Comparison of ENCODE assay signal across 21 cellular contexts in genomic region chr20:9059931-9060330, GRCh38. TPM values are rescaled to one million over a fixed set of nuclear protein-coding genes. Genes with fewer than 3 reads are reported as not detected.
DNase-seq lines count a peak whose midpoint lies in the region; ATAC-seq, FAIRE-seq and TF ChIP-seq lines count a peak whose summit lies in the region.
"Had no signal": no experiment of that assay in that cellular context is flagged by ENCODE, and none has a peak within 500 bp of the region (broad histone marks: within the 10 kb centered on the region; RNA-seq: fewer than 3 reads in every experiment).

No MANE protein-coding gene starts in this region.

- no peak for FAIRE-seq in astrocyte (lab: Jason Lieb, UNC)

- peak; percentile 53; the same call in 1 of the 2 replicates for TF ChIP-seq EP300 in Ishikawa (IDR thresholded peaks at IDR 0.05; ENCODE audit: borderline replicate concordance)

- H3K4me2 ChIP-seq in astrocyte (ENCODE audit: low read length) = peak overlapping the region; percentile 3

- H3K27ac ChIP-seq in astrocyte (ENCODE audit: low read depth, low read length) (no peak overlapping the region), left lung (no peak overlapping the region)
- H3K27ac ChIP-seq: cardiac muscle cell, lower lobe of right lung, neutrophil, Peyer's patch, suprapubic skin, uterus had no signal

- no peaks in the 10 kb centered on the region for H3K79me2 ChIP-seq in astrocyte (ENCODE audit: insufficient read depth, low read length)

- no peak for TF ChIP-seq RAD21 in Ishikawa (IDR thresholded peaks at IDR 0.05; ENCODE audit: low read depth)

- H3K27ac Mint-ChIP-seq in astrocyte (ENCODE audit: unreplicated experiment) = peak overlapping the region; percentile 27
- H3K27ac Mint-ChIP-seq: activated CD4-positive, alpha-beta T cell treated with anti-CD3 and anti-CD28 coated beads for 36 hours; activated naive CD8-positive, alpha-beta T cell; activated T-helper 1 cell treated with anti-CD3 and anti-CD28 coated beads, Interleukin-12 subunit alpha, Interleukin-12 subunit beta, Interleukin-2, Interleukin-4 antibody, amounts not matched to agents 30 ng/mL and 10 ng/mL and 1 ng/mL, durations not matched to agents 14 hours and 24 hours and 36 hours had no signal

- in situ Hi-C loops in Caki2 (cut with HindIII; ENCODE audit: low pct_unique_long_range_greater_than_20kb, low sequenced_read_pairs) = no loop called here

- no peak overlapping the region for H3K4me3 ChIP-seq in astrocyte (ENCODE audit: insufficient read depth, low read depth, low read length)
- H3K4me3 ChIP-seq in foreskin fibroblast (ENCODE audit: low read depth in 1 of 2, low read length in 2 of 2) = no peak overlapping the region
- no peak overlapping the region for H3K4me3 ChIP-seq in left lung
- H3K4me3 ChIP-seq: cardiac muscle cell, lower lobe of right lung, Peyer's patch, suprapubic skin, uterus had no signal

- no peak overlapping the region for H3K4me3 Mint-ChIP-seq in astrocyte (ENCODE audit: unreplicated experiment)
- H3K4me3 Mint-ChIP-seq: activated CD4-positive, alpha-beta T cell treated with anti-CD3 and anti-CD28 coated beads for 36 hours; activated naive CD8-positive, alpha-beta T cell; activated T-helper 1 cell treated with anti-CD3 and anti-CD28 coated beads, Interleukin-12 subunit alpha, Interleukin-12 subunit beta, Interleukin-2, Interleukin-4 antibody, amounts not matched to agents 30 ng/mL and 10 ng/mL and 1 ng/mL, durations not matched to agents 14 hours and 24 hours and 36 hours had no signal

- DNase-seq in Caki2 (ENCODE audit: low read depth) (peak; percentile 80), astrocyte (ENCODE audit: low read depth) (peak; percentile 78), foreskin fibroblast (peak; percentile 50 to 71), left lung (no peak), 8988T (no peak)
- no peak for DNase-seq in stimulated activated CD4-positive, alpha-beta T cell treated with anti-CD3 and anti-CD28 coated beads, Interleukin-4, amount 100 ng/mL, for 1 hour
- DNase-seq: activated CD4-positive, alpha-beta T cell treated with anti-CD3 and anti-CD28 coated beads for 36 hours; dermis blood vessel endothelial cell; GOT3; head of caudate nucleus; lower lobe of right lung; NCI-H1694 treated with DMSO at 0.1 percent for 48 hours; Peyer's patch; uterus had no signal

- no peaks in the 10 kb centered on the region for H3K4me1 Mint-ChIP-seq in astrocyte (ENCODE audit: low read depth, unreplicated experiment)
- H3K4me1 Mint-ChIP-seq: activated CD4-positive, alpha-beta T cell treated with anti-CD3 and anti-CD28 coated beads for 36 hours had no signal

- H3K9me3 Mint-ChIP-seq in astrocyte (ENCODE audit: unreplicated experiment) = no peaks in the 10 kb centered on the region
- H3K9me3 Mint-ChIP-seq: activated T-helper 1 cell treated with anti-CD3 and anti-CD28 coated beads, Interleukin-12 subunit alpha, Interleukin-12 subunit beta, Interleukin-2, Interleukin-4 antibody, amounts not matched to agents 30 ng/mL and 10 ng/mL and 1 ng/mL, durations not matched to agents 14 hours and 24 hours and 36 hours had no signal

- H3K27me3 Mint-ChIP-seq in astrocyte (ENCODE audit: low read depth, unreplicated experiment) = no peaks in the 10 kb centered on the region
- H3K27me3 Mint-ChIP-seq: activated CD4-positive, alpha-beta T cell treated with anti-CD3 and anti-CD28 coated beads for 36 hours; activated naive CD8-positive, alpha-beta T cell had no signal

- no peaks in the 10 kb centered on the region for H4K20me1 ChIP-seq in astrocyte (ENCODE audit: insufficient read depth, low read length)

- ATAC-seq in left lung (no peak), GM19324 (IDR thresholded peaks at IDR 0.05; ENCODE audit: low FRiP score, unreplicated experiment) (no peak)
- ATAC-seq: activated CD4-positive, alpha-beta T cell treated with anti-CD3 and anti-CD28 coated beads for 36 hours; lower lobe of right lung had no signal

- H3K4me1 ChIP-seq in astrocyte (ENCODE audit: insufficient read depth, low read length) = peaks cover 11% of the 10 kb centered on the region
- H3K4me1 ChIP-seq in left lung = no peaks in the 10 kb centered on the region
- H3K4me1 ChIP-seq: lower lobe of right lung, Peyer's patch, suprapubic skin, uterus had no signal

- intact Hi-C loops in left lung (cut with DNase I) = loop anchor here in 1 of 2 donors (10.0 kb wide), 1 partner anchor 205 kb away; no protein-coding TSS in a partner anchor

- H2AFZ ChIP-seq in astrocyte (ENCODE audit: low read depth, low read length) = no peak overlapping the region

- no peak overlapping the region for H3K9ac ChIP-seq in astrocyte (ENCODE audit: low read length)

- H3K27me3 ChIP-seq in astrocyte (ENCODE audit: insufficient read depth, low read length) (no peaks in the 10 kb centered on the region), left lung (no peaks in the 10 kb centered on the region)
- H3K27me3 ChIP-seq: cardiac muscle cell, neutrophil, Peyer's patch, suprapubic skin, uterus had no signal

- TF ChIP-seq CTCF in astrocyte (IDR thresholded peaks at IDR 0.05; ENCODE audit: insufficient read depth, low read depth, low read length) (no peak), foreskin fibroblast (IDR thresholded peaks at IDR 0.05; ENCODE audit: low read depth, low read length) (no peak), left lung (IDR thresholded peaks at IDR 0.05) (no peak)

- H3K9me3 ChIP-seq in astrocyte (ENCODE audit: insufficient read depth, low read depth, low read length) (no peaks in the 10 kb centered on the region), left lung (no peaks in the 10 kb centered on the region)
- H3K9me3 ChIP-seq: lower lobe of right lung, neutrophil, Peyer's patch, suprapubic skin, uterus had no signal

- H3K36me3 Mint-ChIP-seq in astrocyte (ENCODE audit: low read depth, unreplicated experiment) = peaks cover 2% of the 10 kb centered on the region
- H3K36me3 Mint-ChIP-seq: activated naive CD8-positive, alpha-beta T cell had no signal

- H3K36me3 ChIP-seq in astrocyte (ENCODE audit: insufficient read depth, low read length) (no peaks in the 10 kb centered on the region), left lung (no peaks in the 10 kb centered on the region)
- H3K36me3 ChIP-seq: cardiac muscle cell, lower lobe of right lung, neutrophil, Peyer's patch, suprapubic skin, uterus had no signal

TF ChIP-seq in Ishikawa, 13 proteins besides CTCF, POLR2A, EP300 and RAD21:
- TF ChIP-seq NFIC (IDR thresholded peaks at IDR 0.05) (no peak), ZBTB7A (IDR thresholded peaks at IDR 0.05; ENCODE audit: low read depth) (no peak), TEAD4 (IDR thresholded peaks at IDR 0.05) (0 out of 2 replicates have a peak, but pooled peaks have one; percentile 6)

RNA-seq across cellular contexts. Expression of gene PLCB4, which starts 9.0 kb away (rescaled TPM):
- total RNA-seq in Caki2 (2014; rRNA removed; shearing (Covaris generic); ENCODE audit: low replicate concordance) = 10.0 and 28.0 TPM in 2 replicates
- total RNA-seq in astrocyte = 38.9 and 58.2 TPM in 2 replicates
- total RNA-seq in left lung = 1 to 10 TPM; 6.2 to 8.1 TPM
- total RNA-seq: activated T-helper 1 cell treated with anti-CD3 and anti-CD28 coated beads, Interleukin-12 subunit alpha, Interleukin-12 subunit beta, Interleukin-2, Interleukin-4 antibody, amounts not matched to agents 30 ng/mL and 10 ng/mL and 1 ng/mL, durations not matched to agents 14 hours and 24 hours and 36 hours had no signal

Comparison
In these comparisons a context has a peak if more than half of its experiments do, and no peak if none do; other contexts are left out.
1. DNase-seq: peak in Caki2 (single experiment), astrocyte (single experiment) and foreskin fibroblast (2 of 2); none in left lung (0 of 2), stimulated activated CD4-positive, alpha-beta T cell treated with anti-CD3 and anti-CD28 coated beads, Interleukin-4, amount 100 ng/mL, for 1 hour (single experiment) and 8988T (single experiment).